In the genomic region with DNA sequence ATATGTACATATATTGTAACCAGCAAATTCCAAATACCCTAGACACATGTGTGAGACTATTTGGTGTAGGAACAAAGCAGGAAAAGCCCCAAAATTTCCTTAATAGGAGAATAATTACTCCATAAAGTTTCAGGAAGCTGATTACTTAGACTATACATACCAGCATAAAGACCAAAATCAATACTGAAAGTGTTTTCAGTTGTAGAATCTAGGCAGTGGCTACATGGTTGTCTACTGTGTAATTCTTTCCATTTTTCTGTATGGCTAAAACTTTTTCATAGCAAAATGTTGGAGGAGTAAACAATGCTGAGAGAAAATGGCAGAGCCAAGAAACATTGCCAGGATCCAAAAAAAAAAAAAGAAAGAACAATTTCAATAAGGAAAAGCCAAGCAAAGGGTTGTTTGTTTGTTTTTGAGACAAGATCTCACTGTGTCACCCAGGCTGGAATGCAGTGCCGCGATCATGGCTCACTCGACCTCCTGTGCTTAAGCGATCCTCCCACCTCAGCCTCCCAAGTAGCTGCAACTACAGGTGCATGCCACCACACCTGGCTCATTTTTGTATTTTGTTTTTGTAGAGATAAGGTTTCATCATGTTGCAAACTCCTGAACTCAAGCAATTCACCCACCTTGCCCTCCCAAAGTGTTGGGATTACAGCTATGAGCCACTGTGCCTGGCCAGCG, we compare ENCODE assay signal across 16 cellular contexts. TPM values are rescaled to one million over a fixed set of nuclear protein-coding genes. Genes with fewer than 3 reads are reported as not detected.
DNase-seq lines count a peak whose midpoint lies in the region; TF ChIP-seq lines count a peak whose summit lies in the region.
"Had no signal": no experiment of that assay in that cellular context is flagged by ENCODE, and none has a peak within 500 bp of the region (broad histone marks: within the 10 kb centered on the region; RNA-seq: fewer than 3 reads in every experiment).

No MANE protein-coding gene starts in this region.

- intact Hi-C loops in activated naive CD4-positive, alpha-beta T cell treated with anti-CD3 and anti-CD28 coated beads for 36 hours (cut with micrococcal nuclease): loop anchor here (2.0 kb wide), 1 partner anchor 13 kb away; no protein-coding TSS in a partner anchor
- intact Hi-C loops in PC-9 (cut with micrococcal nuclease; ENCODE audit: unreplicated experiment): no loop called here

- H3K9me2 ChIP-seq in PC-9 (ENCODE audit: insufficient read depth): no peaks in the 10 kb centered on the region

- peak overlapping the region; percentile 50 for H3K27ac Mint-ChIP-seq in activated naive CD4-positive, alpha-beta T cell treated with anti-CD3 and anti-CD28 coated beads for 36 hours
- peak overlapping the region; percentile 82 for H3K27ac Mint-ChIP-seq in activated naive CD8-positive, alpha-beta T cell treated with anti-CD3 and anti-CD28 coated beads for 36 hours
- peak overlapping the region; percentile 82 for H3K27ac Mint-ChIP-seq in stimulated activated naive CD8-positive, alpha-beta T cell treated with anti-CD3 and anti-CD28 coated beads, Interleukin-15, Interleukin-2, amounts not matched to agents 100 ng/mL and 50 ng/mL, for 24 hours
- H3K27ac Mint-ChIP-seq: B cell had no signal

- TF ChIP-seq CTCF in PC-9 (conservative IDR thresholded peaks at IDR 0.05): no peak

- H3K36me3 Mint-ChIP-seq in activated naive CD4-positive, alpha-beta T cell treated with anti-CD3 and anti-CD28 coated beads for 36 hours (ENCODE audit: low read depth): peaks cover 55% of the 10 kb centered on the region
- H3K36me3 Mint-ChIP-seq in activated naive CD8-positive, alpha-beta T cell treated with anti-CD3 and anti-CD28 coated beads for 36 hours: peaks cover 59% of the 10 kb centered on the region
- H3K36me3 Mint-ChIP-seq in stimulated activated naive CD8-positive, alpha-beta T cell treated with anti-CD3 and anti-CD28 coated beads, Interleukin-15, Interleukin-2, amounts not matched to agents 100 ng/mL and 50 ng/mL, for 24 hours (ENCODE audit: low read depth): peaks cover 77% of the 10 kb centered on the region

- H3K4me3 Mint-ChIP-seq in activated naive CD4-positive, alpha-beta T cell treated with anti-CD3 and anti-CD28 coated beads for 36 hours: no peak overlapping the region
- no peak overlapping the region for H3K4me3 Mint-ChIP-seq in activated naive CD8-positive, alpha-beta T cell treated with anti-CD3 and anti-CD28 coated beads for 36 hours
- no peak overlapping the region for H3K4me3 Mint-ChIP-seq in stimulated activated naive CD8-positive, alpha-beta T cell treated with anti-CD3 and anti-CD28 coated beads, Interleukin-15, Interleukin-2, amounts not matched to agents 100 ng/mL and 50 ng/mL, for 24 hours
- H3K4me3 Mint-ChIP-seq: B cell had no signal

- CTCF ChIA-PET in activated naive CD4-positive, alpha-beta T cell treated with anti-CD3 and anti-CD28 coated beads for 36 hours (lab: Charles Lee): interaction anchor here (0.6 to 4.2 kb wide), 13 partner anchors 8 to 134 kb away, joined by 3 to 27 read pairs (median 4); no protein-coding TSS in a partner anchor
- CTCF ChIA-PET in PC-9 (lab: Charles Lee): no interaction called here

- POLR2A ChIA-PET in PC-9 (lab: Charles Lee; ENCODE audit: unreplicated experiment): interaction anchor here (0.6 to 0.7 kb wide), 2 partner anchors 9 to 37 kb away, joined by 3 to 6 read pairs; no protein-coding TSS in a partner anchor

- H3K27me3 Mint-ChIP-seq in activated naive CD4-positive, alpha-beta T cell treated with anti-CD3 and anti-CD28 coated beads for 36 hours (ENCODE audit: low read depth): no peaks in the 10 kb centered on the region
- H3K27me3 Mint-ChIP-seq in activated naive CD8-positive, alpha-beta T cell treated with anti-CD3 and anti-CD28 coated beads for 36 hours: no peaks in the 10 kb centered on the region
- no peaks in the 10 kb centered on the region for H3K27me3 Mint-ChIP-seq in stimulated activated naive CD8-positive, alpha-beta T cell treated with anti-CD3 and anti-CD28 coated beads, Interleukin-15, Interleukin-2, amounts not matched to agents 100 ng/mL and 50 ng/mL, for 24 hours
- H3K27me3 Mint-ChIP-seq: B cell had no signal

- H3K36me3 ChIP-seq in PC-9 (ENCODE audit: low read depth): peaks cover 74% of the 10 kb centered on the region

- peaks cover 4% of the 10 kb centered on the region; the same call in 1 of the 2 replicates for H3K9me3 ChIP-seq in PC-9 (ENCODE audit: insufficient read depth, low read depth)
- H3K9me3 ChIP-seq: Caco-2, HAP-1, SJSA1 had no signal

- peaks cover 58% of the 10 kb centered on the region for H3K4me1 Mint-ChIP-seq in activated naive CD4-positive, alpha-beta T cell treated with anti-CD3 and anti-CD28 coated beads for 36 hours (ENCODE audit: low read depth)
- peaks cover 37% of the 10 kb centered on the region for H3K4me1 Mint-ChIP-seq in activated naive CD8-positive, alpha-beta T cell treated with anti-CD3 and anti-CD28 coated beads for 36 hours
- H3K4me1 Mint-ChIP-seq in stimulated activated naive CD8-positive, alpha-beta T cell treated with anti-CD3 and anti-CD28 coated beads, Interleukin-15, Interleukin-2, amounts not matched to agents 100 ng/mL and 50 ng/mL, for 24 hours (ENCODE audit: low read depth): peaks cover 37% of the 10 kb centered on the region
- H3K4me1 Mint-ChIP-seq: B cell had no signal

- no peak overlapping the region for H3K4me3 ChIP-seq in PC-9
- H3K4me3 ChIP-seq: GM23248, HAP-1, SJSA1 had no signal

- no peaks in the 10 kb centered on the region for H3K27me3 ChIP-seq in PC-9 (ENCODE audit: insufficient read depth, low read depth)
- H3K27me3 ChIP-seq: SJSA1 had no signal

- H3K4me1 ChIP-seq in PC-9 (replicated peaks; ENCODE audit: insufficient read depth): no peaks in the 10 kb centered on the region
- H3K4me1 ChIP-seq: Caco-2, HAP-1, SJSA1 had no signal

- no peak overlapping the region for H3K4me2 ChIP-seq in PC-9

- H3F3A ChIP-seq in PC-9 (ENCODE audit: insufficient read depth, low read depth): peaks cover 56% of the 10 kb centered on the region

- peaks cover 53% of the 10 kb centered on the region for H3K79me2 ChIP-seq in PC-9 (ENCODE audit: low read depth)

- TSS peak; percentile 13 for BruUV-seq in PC-9 (replicated peaks; lab: Mats Ljungman, UMichigan)

- peaks cover 9% of the 10 kb centered on the region for H3K9me3 Mint-ChIP-seq in activated naive CD4-positive, alpha-beta T cell treated with anti-CD3 and anti-CD28 coated beads for 36 hours
- no peaks in the 10 kb centered on the region for H3K9me3 Mint-ChIP-seq in activated naive CD8-positive, alpha-beta T cell treated with anti-CD3 and anti-CD28 coated beads for 36 hours
- H3K9me3 Mint-ChIP-seq in stimulated activated naive CD8-positive, alpha-beta T cell treated with anti-CD3 and anti-CD28 coated beads, Interleukin-15, Interleukin-2, amounts not matched to agents 100 ng/mL and 50 ng/mL, for 24 hours: no peaks in the 10 kb centered on the region

- H4K20me1 ChIP-seq in PC-9 (ENCODE audit: insufficient read depth): peaks cover 21% of the 10 kb centered on the region

- no peak overlapping the region for H2AFZ ChIP-seq in PC-9
- H2AFZ ChIP-seq: GM23248 had no signal

- H3K27ac ChIP-seq in PC-9: no peak overlapping the region
- H3K27ac ChIP-seq: GM23248, SJSA1 had no signal

- DNase-seq in activated naive CD4-positive, alpha-beta T cell treated with anti-CD3 and anti-CD28 coated beads for 36 hours: no peak
- no peak for DNase-seq in activated naive CD4-positive, alpha-beta T cell (lab: John Stamatoyannopoulos, UW)
- no peak for DNase-seq in PC-9
- no peak for DNase-seq in activated naive CD8-positive, alpha-beta T cell treated with anti-CD3 and anti-CD28 coated beads for 36 hours
- DNase-seq in stimulated activated CD4-positive, alpha-beta T cell treated with anti-CD3 and anti-CD28 coated beads, Interleukin-2, amount 100 ng/mL, for 24 hours: no peak
- no peak for DNase-seq in pons (ENCODE audit: low spot score)
- DNase-seq: Caco-2, GM23248, NCI-H1417 treated with DMSO at 0.1 percent for 48 hours, NCI-H187 treated with DMSO at 0.1 percent for 48 hours, NCI-H2227 treated with DMSO at 0.1 percent for 48 hours, NCI-H524 treated with DMSO at 0.1 percent for 48 hours had no signal

RNA-seq across cellular contexts. Expression of a gene that starts 14.9 kb away (rescaled TPM):
- total RNA-seq in activated naive CD4-positive, alpha-beta T cell treated with anti-CD3 and anti-CD28 coated beads for 36 hours: 100 to 1,000 TPM; 307 to 309 TPM
- total RNA-seq in PC-9 (2021): 335 and 409 TPM in 2 replicates
- total RNA-seq in activated naive CD8-positive, alpha-beta T cell treated with anti-CD3 and anti-CD28 coated beads for 36 hours: 100 to 1,000 TPM; 253 to 260 TPM

RNA-seq across cellular contexts. Expression of a gene that starts 47.4 kb away (rescaled TPM):
- 10 to 100 TPM; 87.9 to 92.3 TPM for total RNA-seq in activated naive CD4-positive, alpha-beta T cell treated with anti-CD3 and anti-CD28 coated beads for 36 hours
- total RNA-seq in PC-9 (2021): 8.9 and 13.0 TPM in 2 replicates
- 10 to 100 TPM; 66.4 to 68.7 TPM for total RNA-seq in activated naive CD8-positive, alpha-beta T cell treated with anti-CD3 and anti-CD28 coated beads for 36 hours
